In the genomic region with DNA sequence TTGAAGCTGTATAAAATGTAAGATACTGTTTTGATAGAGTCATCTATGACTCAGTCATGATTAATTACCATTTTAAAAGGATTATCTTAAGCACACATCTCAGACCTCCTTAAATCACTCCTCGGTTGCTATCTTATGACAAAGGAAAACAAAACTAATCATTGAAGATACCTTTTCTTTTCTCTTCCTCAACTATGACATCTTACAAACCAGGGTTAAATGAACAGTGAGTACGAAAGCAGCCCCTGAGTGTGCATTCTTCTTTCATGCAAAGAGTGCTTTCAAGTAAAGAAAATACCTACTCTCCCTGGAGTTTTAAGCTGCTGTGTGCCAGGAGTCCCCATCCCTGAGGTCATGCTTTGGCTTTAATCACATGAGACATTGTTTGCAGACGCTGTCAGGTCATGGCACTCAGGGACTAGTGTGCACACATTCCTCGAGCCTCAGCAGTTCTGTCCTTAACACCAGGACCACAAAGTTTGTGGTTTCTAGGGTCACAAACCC, we compare ENCODE assay signal across 13 cellular contexts.
DNase-seq lines count a peak whose midpoint lies in the region; ATAC-seq, FAIRE-seq and TF ChIP-seq lines count a peak whose summit lies in the region.
"Had no signal": no experiment of that assay in that cellular context is flagged by ENCODE, and none has a peak within 500 bp of the region (broad histone marks: within the 10 kb centered on the region; RNA-seq: fewer than 3 reads in every experiment).

No MANE protein-coding gene starts in this region.

- CTCF ChIA-PET in mammary epithelial cell (lab: Charles Lee; ENCODE audit: low non-redundant PET) (no interaction called here), HepG2 (lab: Yijun Ruan, JAX; ENCODE audit: low intra/inter-chr PET ratio, low total read pairs) (no interaction called here)

- ATAC-seq in HepG2, result peak; percentile 84
- no peak for ATAC-seq in GM23338
- ATAC-seq in HG03097 (IDR thresholded peaks at IDR 0.05; ENCODE audit: low FRiP score, unreplicated experiment), result no peak

- H3K4me3 Mint-ChIP-seq in GM23338, result no peak overlapping the region
- H3K4me3 Mint-ChIP-seq: activated T-helper 1 cell treated with anti-CD3 and anti-CD28 coated beads, Interleukin-12 subunit alpha, Interleukin-12 subunit beta, Interleukin-2, Interleukin-4 antibody, amounts not matched to agents 30 ng/mL and 10 ng/mL and 1 ng/mL, durations not matched to agents 14 hours and 24 hours and 36 hours; natural killer cell treated with Interleukin-12 subunit alpha and Interleukin-12 subunit beta and Interleukin-15 and Interleukin-18, amount 100 ng/mL, for 72 hours had no signal

- no TSS peak for BruUV-seq in mammary epithelial cell (replicated peaks; lab: Mats Ljungman, UMichigan)
- no TSS peak for BruUV-seq in HepG2 (replicated peaks; lab: Mats Ljungman, UMichigan)

- no peaks in the 10 kb centered on the region for H3K9me3 ChIP-seq in mammary epithelial cell (replicated peaks; ENCODE audit: insufficient read depth, low read length)
- no peaks in the 10 kb centered on the region for H3K9me3 ChIP-seq in HepG2 (ENCODE audit: low read length)

- H3K9me3 Mint-ChIP-seq in GM23338, result no peaks in the 10 kb centered on the region
- H3K9me3 Mint-ChIP-seq: activated T-helper 1 cell treated with anti-CD3 and anti-CD28 coated beads, Interleukin-12 subunit alpha, Interleukin-12 subunit beta, Interleukin-2, Interleukin-4 antibody, amounts not matched to agents 30 ng/mL and 10 ng/mL and 1 ng/mL, durations not matched to agents 14 hours and 24 hours and 36 hours had no signal

- TF ChIP-seq EP300 in HepG2 (IDR thresholded peaks at IDR 0.05; ENCODE audit: low read depth in 2 of 2, low read length in 2 of 2), result no peak
- TF ChIP-seq EP300 in HepG2 (CRISPR knock-in tag; IDR thresholded peaks at IDR 0.05; ENCODE audit: borderline replicate concordance), result no peak

- H3K9me2 ChIP-seq in GM23338 (ENCODE audit: insufficient read depth), result peaks cover 6% of the 10 kb centered on the region; the same call in 1 of the 2 replicates

- H2AFZ ChIP-seq in ACC112 (ENCODE audit: low read length, unreplicated experiment), result no peak overlapping the region
- peak overlapping the region; percentile 49 for H2AFZ ChIP-seq in mammary epithelial cell (ENCODE audit: low read depth, low read length)
- no peak overlapping the region for H2AFZ ChIP-seq in HepG2 (ENCODE audit: low read length)
- H2AFZ ChIP-seq in GM23338, result no peak overlapping the region

- H3K36me3 Mint-ChIP-seq in GM23338 (ENCODE audit: low read depth), result no peaks in the 10 kb centered on the region; the same call in 2 of the 3 replicates
- H3K36me3 Mint-ChIP-seq: natural killer cell treated with Interleukin-12 subunit alpha and Interleukin-12 subunit beta and Interleukin-15 and Interleukin-18, amount 100 ng/mL, for 72 hours had no signal

- no peaks in the 10 kb centered on the region for H3F3A ChIP-seq in GM23338 (replicated peaks; ENCODE audit: low read depth)

- dilution Hi-C loops in mammary epithelial cell (cut with HindIII; ENCODE audit: low sequenced_read_pairs), result no loop called here

- peaks cover 28% of the 10 kb centered on the region for H3K4me1 Mint-ChIP-seq in GM23338

- TF ChIP-seq POLR2A in HepG2 (IDR thresholded peaks at IDR 0.05; ENCODE audit: insufficient read depth in 1 of 2, low read depth in 2 of 2, low read length in 2 of 2), result no peak

- POLR2A ChIA-PET in HepG2 (lab: Yijun Ruan, JAX), result no interaction called here

- H3K36me3 ChIP-seq in ACC112 (ENCODE audit: insufficient read depth, low read length), result no peaks in the 10 kb centered on the region
- H3K36me3 ChIP-seq in mammary epithelial cell (ENCODE audit: insufficient read depth, low read length), result no peaks in the 10 kb centered on the region
- H3K36me3 ChIP-seq in HepG2 (replicated peaks in 1 of 2; ENCODE audit: control insufficient read depth in 1 of 2, insufficient read depth in 2 of 2, low read length in 2 of 2), result no peaks in the 10 kb centered on the region
- no peaks in the 10 kb centered on the region for H3K36me3 ChIP-seq in GM23338 (ENCODE audit: insufficient read depth)

- H3K4me3 ChIP-seq in ACC112 (ENCODE audit: low read depth, low read length) (0 out of 2 replicates have a peak overlapping the region, but pooled peaks have one; percentile 36), mammary epithelial cell (replicated peaks in 1 of 3; ENCODE audit: insufficient read depth in 1 of 3, low read depth in 2 of 3, low read length in 3 of 3) (no peak overlapping the region), HepG2 (replicated peaks in 1 of 3; ENCODE audit: insufficient read depth in 1 of 3, low read depth in 2 of 3, low read length in 3 of 3) (no peak overlapping the region), GM23338 (no peak overlapping the region)

- no peak for TF ChIP-seq CTCF in mammary epithelial cell (conservative IDR thresholded peaks at IDR 0.05 in 1 of 2, IDR thresholded peaks at IDR 0.05 in 1 of 2; ENCODE audit: extremely low read depth in 1 of 2, insufficient read depth in 1 of 2, low read depth in 1 of 2, low read length in 2 of 2)
- no peak for TF ChIP-seq CTCF in HepG2 (CRISPR knock-in tag; IDR thresholded peaks at IDR 0.05)
- no peak for TF ChIP-seq CTCF in GM23338 (conservative IDR thresholded peaks at IDR 0.05; ENCODE audit: low read depth in 2 of 2)
- no peak for TF ChIP-seq CTCF in GM13977 (IDR thresholded peaks at IDR 0.05; ENCODE audit: extremely low read depth, insufficient read depth, missing control alignments)

- H3K27me3 ChIP-seq in ACC112 (ENCODE audit: insufficient read depth, low read length), result no peaks in the 10 kb centered on the region
- H3K27me3 ChIP-seq in mammary epithelial cell (ENCODE audit: insufficient read depth, low read length), result no peaks in the 10 kb centered on the region
- H3K27me3 ChIP-seq in HepG2 (ENCODE audit: control insufficient read depth in 1 of 2, insufficient read depth in 2 of 2, low read length in 2 of 2), result 0 out of 5 replicates have a peak, but pooled peaks cover 2 to 3% of the 10 kb centered on the region in 2 experiments
- no peaks in the 10 kb centered on the region for H3K27me3 ChIP-seq in GM23338 (ENCODE audit: insufficient read depth)

- H3K4me1 ChIP-seq in ACC112 (ENCODE audit: control insufficient read depth, insufficient read depth, low read length, unreplicated experiment) (peaks cover 25% of the 10 kb centered on the region), mammary epithelial cell (ENCODE audit: insufficient read depth, low read length) (peaks cover 21% of the 10 kb centered on the region), HepG2 (ENCODE audit: insufficient read depth, low read length) (peaks cover 44% of the 10 kb centered on the region), GM23338 (ENCODE audit: insufficient read depth) (peaks cover 7% of the 10 kb centered on the region)

- intact Hi-C loops in mammary epithelial cell (cut with micrococcal nuclease), result no loop called here
- intact Hi-C loops in HepG2 (cut with micrococcal nuclease; ENCODE audit: unreplicated experiment), result no loop called here

- H3K27ac ChIP-seq in ACC112 (ENCODE audit: low read depth, low read length) (peak overlapping the region; percentile 62), mammary epithelial cell (ENCODE audit: insufficient read depth, low read depth, low read length) (peak overlapping the region; percentile 11), HepG2 (ENCODE audit: extremely low read length, insufficient read depth, low read length) (no peak overlapping the region), GM23338 (ENCODE audit: low read depth) (no peak overlapping the region)

- peaks cover 14% of the 10 kb centered on the region for H3K27me3 Mint-ChIP-seq in GM23338 (ENCODE audit: insufficient read depth, low read depth, poor library complexity)

- DNase-seq in LHCN-M2 (ENCODE audit: low read depth) (peak; percentile 48), mammary epithelial cell (peak; percentile 61), HepG2 (ENCODE audit: low spot score) (peak; percentile 70), GM23338 (ENCODE audit: low spot score) (no peak), GM13977 (ENCODE audit: low spot score) (no peak), DMS153 (lab: John Stamatoyannopoulos, UW) (no peak)
- DNase-seq: AML-193, NCI-H146, OCI-M1 had no signal

- WGBS in mammary epithelial cell (ENCODE audit: low coverage, missing lambda C conversion rate), result 10% methylated on average over 4 of the region's 4 CpGs
- 6% methylated on average over 4 of the region's 4 CpGs for whole genome bisulfite sequencing in HepG2 (ENCODE audit: low lambda C conversion rate)

- H3K9ac ChIP-seq in mammary epithelial cell (ENCODE audit: insufficient read depth, low read length) (no peak overlapping the region), HepG2 (ENCODE audit: insufficient read depth, low read depth, low read length) (no peak overlapping the region)

- H3K79me2 ChIP-seq in ACC112 (ENCODE audit: control insufficient read depth, insufficient read depth, low read length, unreplicated experiment) (no peaks in the 10 kb centered on the region), mammary epithelial cell (ENCODE audit: insufficient read depth, low read length) (no peaks in the 10 kb centered on the region), HepG2 (ENCODE audit: insufficient read depth, low read length) (no peaks in the 10 kb centered on the region), GM23338 (replicated peaks; ENCODE audit: insufficient read depth) (no peaks in the 10 kb centered on the region)

- H3K4me2 ChIP-seq in mammary epithelial cell (ENCODE audit: insufficient read depth, low read depth, low read length) (peak overlapping the region; percentile 62), HepG2 (ENCODE audit: low read depth, low read length) (peak overlapping the region; percentile 12; the same call in 1 of the 2 replicates), GM23338 (no peak overlapping the region)

- in situ Hi-C loops in mammary epithelial cell (cut with MboI; ENCODE audit: low sequenced_read_pairs in 2 of 2) (no loop called here), HepG2 (cut with HindIII; ENCODE audit: extremely low pct_ligation_motif_present, low pct_unique_long_range_greater_than_20kb) (no loop called here), GM13977 (cut with MboI; ENCODE audit: low pct_unique_long_range_greater_than_20kb, low sequenced_read_pairs, unreplicated experiment) (no loop called here)

- no peak overlapping the region for H3K27ac Mint-ChIP-seq in GM23338
- H3K27ac Mint-ChIP-seq: activated T-helper 1 cell treated with anti-CD3 and anti-CD28 coated beads, Interleukin-12 subunit alpha, Interleukin-12 subunit beta, Interleukin-2, Interleukin-4 antibody, amounts not matched to agents 30 ng/mL and 10 ng/mL and 1 ng/mL, durations not matched to agents 14 hours and 24 hours and 36 hours; natural killer cell treated with Interleukin-12 subunit alpha and Interleukin-12 subunit beta and Interleukin-15 and Interleukin-18, amount 100 ng/mL, for 72 hours had no signal

- peak; percentile 74 for FAIRE-seq in HepG2 (lab: Jason Lieb, UNC)

- no peak for TF ChIP-seq RAD21 in HepG2 (CRISPR knock-in tag; IDR thresholded peaks at IDR 0.05)

- H4K20me1 ChIP-seq in mammary epithelial cell (ENCODE audit: insufficient read depth, low read length) (no peaks in the 10 kb centered on the region), HepG2 (ENCODE audit: insufficient read depth, low read length) (no peaks in the 10 kb centered on the region), GM23338 (replicated peaks; ENCODE audit: insufficient read depth) (no peaks in the 10 kb centered on the region)

Comparison
In these comparisons a context has a peak if more than half of its experiments do, and no peak if none do; other contexts are left out.
1. H3K27ac ChIP-seq: peak in ACC112 (single experiment) and mammary epithelial cell (single experiment); none in HepG2 (single experiment) and GM23338 (single experiment).
2. DNase-seq: peak in LHCN-M2 (single experiment), mammary epithelial cell (single experiment) and HepG2 (single experiment); none in GM23338 (single experiment), GM13977 (single experiment) and DMS153 (single experiment).